8 cellular contexts compared by ENCODE assay signal in the genomic region with DNA sequence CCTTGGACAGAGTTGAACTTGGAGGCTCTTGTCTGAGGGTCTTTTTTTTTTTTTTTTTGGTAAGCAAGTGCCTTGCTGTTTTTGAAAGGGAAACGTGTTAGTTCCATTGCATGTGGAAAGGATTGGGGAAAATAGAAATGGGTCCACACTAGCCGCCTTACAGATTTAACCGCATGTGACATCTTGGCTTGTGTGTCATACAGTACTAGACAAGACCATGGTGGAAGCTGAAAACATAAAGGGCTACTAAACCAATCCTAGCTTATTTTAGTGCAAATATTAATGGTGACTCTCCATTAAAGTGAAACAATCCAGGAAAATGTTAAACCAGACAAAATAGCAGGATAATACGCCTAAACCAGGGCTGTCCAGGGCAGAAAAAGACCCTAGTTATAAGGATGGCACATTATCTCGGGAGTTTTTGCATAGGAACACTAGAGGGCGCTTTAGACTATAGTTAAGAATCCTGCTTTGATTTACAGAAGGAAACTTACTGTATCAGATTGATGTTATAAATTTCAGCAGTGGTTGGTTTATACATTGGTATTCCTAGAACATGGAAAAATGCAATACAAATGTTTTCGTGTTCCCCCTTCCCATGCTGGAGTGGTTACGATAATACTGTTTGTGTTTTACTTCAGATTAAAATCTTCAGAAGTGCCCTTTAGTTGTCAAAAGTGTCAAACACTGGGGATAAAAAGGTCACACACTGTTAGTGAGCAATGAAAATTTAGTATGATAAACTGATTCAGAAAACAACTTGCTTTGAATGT. TPM values are rescaled to one million over a fixed set of nuclear protein-coding genes. Genes with fewer than 3 reads are reported as not detected.
DNase-seq lines count a peak whose midpoint lies in the region; ATAC-seq and TF ChIP-seq lines count a peak whose summit lies in the region.

No MANE protein-coding gene starts in this region.

- peaks cover 0 to 11% (median 0%) of the 10 kb centered on the region in 5 donors for H3K27me3 Mint-ChIP-seq in naive thymus-derived CD4-positive, alpha-beta T cell

- H3K4me3 Mint-ChIP-seq in naive thymus-derived CD4-positive, alpha-beta T cell, result no peak overlapping the region

- H3K27ac Mint-ChIP-seq in naive thymus-derived CD4-positive, alpha-beta T cell, result no peak overlapping the region

- no peaks in the 10 kb centered on the region for H3K27me3 ChIP-seq in naive thymus-derived CD4-positive, alpha-beta T cell (ENCODE audit: control insufficient read depth in 2 of 2, insufficient read depth in 2 of 2, low read length in 2 of 2)

- no peaks in the 10 kb centered on the region for H3K36me3 Mint-ChIP-seq in naive thymus-derived CD4-positive, alpha-beta T cell

- ATAC-seq in GM21529 (IDR thresholded peaks at IDR 0.05; ENCODE audit: unreplicated experiment) (peak; percentile 58), esophagus mucosa (peak; percentile 69), GM21367 (IDR thresholded peaks at IDR 0.05; ENCODE audit: unreplicated experiment) (no peak)
- ATAC-seq in naive thymus-derived CD4-positive, alpha-beta T cell, result peak; percentile 79

- intact Hi-C loops in naive thymus-derived CD4-positive, alpha-beta T cell (cut with micrococcal nuclease), result loop anchor here (1.0 to 10.0 kb wide), 5 partner anchors 60 to 891 kb away; partner anchors contain the start of genes DEK (in 1 of the 2) and RNF144B (in 1 of the 2)

- H3K27ac ChIP-seq in naive thymus-derived CD4-positive, alpha-beta T cell (ENCODE audit: low read depth, low read length), result no peak overlapping the region

- DNase-seq in DMS79 (lab: John Stamatoyannopoulos, UW) (peak; percentile 18), NB4 (ENCODE audit: low read depth) (peak; percentile 53), SK-N-DZ (ENCODE audit: low spot score) (peak; percentile 40), ecto neural progenitor cell (ENCODE audit: low spot score) (no peak)
- DNase-seq in naive thymus-derived CD4-positive, alpha-beta T cell, result peak in 7 of 9 donors; percentile 18 to 56 (median 49)

- TF ChIP-seq CTCF in NB4 (IDR thresholded peaks at IDR 0.05; ENCODE audit: low read depth, low read length), result peak; percentile 53

- H3K9me3 Mint-ChIP-seq in naive thymus-derived CD4-positive, alpha-beta T cell, result no peaks in the 10 kb centered on the region

- no peak overlapping the region for H3K4me3 ChIP-seq in NB4 (ENCODE audit: low read depth, low read length)
- H3K4me3 ChIP-seq in naive thymus-derived CD4-positive, alpha-beta T cell (ENCODE audit: low read length), result no peak overlapping the region

- peaks cover 0 to 8% (median 0%) of the 10 kb centered on the region in 7 donors for H3K4me1 Mint-ChIP-seq in naive thymus-derived CD4-positive, alpha-beta T cell

- CTCF ChIA-PET in naive thymus-derived CD4-positive, alpha-beta T cell (lab: Charles Lee), result interaction anchor here (0.6 to 5.4 kb wide), 6 partner anchors 12 to 264 kb away, joined by 3 to 63 read pairs (median 4); no protein-coding TSS in a partner anchor

- no peaks in the 10 kb centered on the region for H3K4me1 ChIP-seq in naive thymus-derived CD4-positive, alpha-beta T cell (ENCODE audit: control insufficient read depth in 2 of 2, insufficient read depth in 2 of 2, low read length in 2 of 2)

- H3K9me3 ChIP-seq in naive thymus-derived CD4-positive, alpha-beta T cell (ENCODE audit: control insufficient read depth in 2 of 3, low read length in 3 of 3), result no peaks in the 10 kb centered on the region

- POLR2A ChIA-PET in naive thymus-derived CD4-positive, alpha-beta T cell (lab: Charles Lee), result no interaction called here

- no peak for TF ChIP-seq POLR2A in NB4 (IDR thresholded peaks at IDR 0.05; ENCODE audit: extremely low read depth, insufficient read length)

- H3K36me3 ChIP-seq in naive thymus-derived CD4-positive, alpha-beta T cell (ENCODE audit: control insufficient read depth in 2 of 3, insufficient read depth in 3 of 3, low read length in 3 of 3), result no peaks in the 10 kb centered on the region

RNA-seq across cellular contexts. Expression of gene DEK, which starts 59.8 kb away (rescaled TPM):
- 247 and 266 TPM in 2 replicates for polyA plus RNA-seq in SK-N-DZ (2014; cell fraction: cytosol; rRNA removed)
- 171 and 207 TPM in 2 replicates for polyA plus RNA-seq in SK-N-DZ (2014; cell fraction: nucleus; rRNA removed)
- 69.1 TPM for total RNA-seq in esophagus mucosa
- total RNA-seq in naive thymus-derived CD4-positive, alpha-beta T cell, result 100 to 1,000 TPM in 3 of 5 experiments, 10 to 100 TPM in 2; 49.6 to 174 (median 101) TPM
- 10 to 100 TPM; 41.6 to 51.6 TPM for polyA plus RNA-seq in naive thymus-derived CD4-positive, alpha-beta T cell
